In the genomic region with DNA sequence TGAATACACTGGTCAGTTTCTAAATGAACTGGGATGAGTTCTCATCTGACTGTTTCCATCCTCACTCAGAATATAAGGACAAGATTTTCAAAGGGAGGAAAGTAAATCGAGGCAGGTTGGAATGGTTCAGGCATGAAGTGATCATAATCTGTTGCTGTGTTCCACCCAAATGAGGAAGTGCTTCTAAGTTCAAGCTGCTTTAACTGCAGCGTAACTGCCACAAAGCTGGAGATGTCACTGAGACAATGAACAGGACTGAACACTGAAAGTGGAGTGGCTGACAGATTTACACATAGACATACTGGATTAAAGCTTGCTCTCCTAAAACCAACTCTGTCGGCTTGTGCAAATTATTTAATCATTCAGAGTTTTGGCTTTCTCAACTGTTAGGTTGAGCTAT, we compare ENCODE assay signal across 20 cellular contexts.
"Had no signal": no experiment of that assay in that cellular context is flagged by ENCODE, and none has a peak within 500 bp of the region (broad histone marks: within the 10 kb centered on the region; RNA-seq: fewer than 3 reads in every experiment).

No MANE protein-coding gene starts in this region.

- H3K4me3 ChIP-seq: ascending aorta, heart right ventricle, ovary, right lobe of liver, vagina had no signal

- H3K4me1 ChIP-seq: heart right ventricle, right lobe of liver, vagina had no signal

- DNase-seq: activated CD4-positive, alpha-beta T cell treated with anti-CD3 and anti-CD28 coated beads for 4 hours; activated CD4-positive, alpha-beta T cell treated with anti-CD3 and anti-CD28 coated beads, Interleukin-2, amount 50 U/mL, for 4 hours; activated CD8-positive, alpha-beta memory T cell treated with anti-CD3 and anti-CD28 coated beads for 24 hours; activated gamma-delta T cell; activated naive CD4-positive, alpha-beta T cell treated with anti-CD3 and anti-CD28 coated beads, Interleukin-2, amount 10 ng/mL, durations not matched to agents 7 days and 5 days; activated naive CD8-positive, alpha-beta T cell treated with anti-CD3 and anti-CD28 coated beads, Interleukin-2, amount 10 ng/mL, durations not matched to agents 7 days and 5 days; endodermal cell; foreskin keratinocyte; heart right ventricle; left ventricle myocardium superior; naive B cell; nephron progenitor cell; ovary; right lobe of liver; stimulated activated CD4-positive, alpha-beta T cell treated with anti-CD3 and anti-CD28 coated beads, Interleukin-2, amount 100 ng/mL, for 48 hours; stimulated activated naive CD4-positive, alpha-beta T cell treated with Interleukin-2 at 50 U/mL for 16 hours; trophoblast cell had no signal

- H3K27ac ChIP-seq: ascending aorta, foreskin keratinocyte, heart right ventricle, neutrophil, ovary, right lobe of liver, vagina had no signal

- H3K9me3 ChIP-seq: ascending aorta, neutrophil, ovary, right lobe of liver, vagina had no signal

- H3K27me3 ChIP-seq: ascending aorta, foreskin keratinocyte, heart right ventricle, neutrophil, ovary, right lobe of liver, vagina had no signal

- H3K36me3 ChIP-seq: ascending aorta, heart right ventricle, neutrophil, ovary, right lobe of liver, vagina had no signal
